In genomic region chr6:41201784-41202181, GRCh38 we compare ENCODE assay signal across 15 cellular contexts. TPM values are rescaled to one million over a fixed set of nuclear protein-coding genes. Genes with fewer than 3 reads are reported as not detected.
A peak's percentile ranks its signal among the peaks of the same experiment; 100 is the strongest.
DNase-seq lines count a peak whose midpoint lies in the region; ATAC-seq and TF ChIP-seq lines count a peak whose summit lies in the region.
"Had no signal": no experiment of that assay in that cellular context is flagged by ENCODE, and none has a peak within 500 bp of the region (broad histone marks: within the 10 kb centered on the region; RNA-seq: fewer than 3 reads in every experiment).

No MANE protein-coding gene starts in this region.

- H3K4me3 ChIP-seq in DOHH2 (ENCODE audit: low read length) (peak overlapping the region; percentile 54), Loucy (ENCODE audit: low read length, poor library complexity, severe bottlenecking) (no peak overlapping the region), neuronal stem cell (ENCODE audit: low read length in 2 of 2) (no peak overlapping the region), tibial nerve (no peak overlapping the region)

- peak overlapping the region; percentile 11 for H3K18ac ChIP-seq in neuronal stem cell (ENCODE audit: low read length)

- TF ChIP-seq POLR2A in tibial nerve (IDR thresholded peaks at IDR 0.05), result no peak

- H2BK15ac ChIP-seq in neuronal stem cell (ENCODE audit: low read length), result no peak overlapping the region

- peaks cover 45% of the 10 kb centered on the region for H3K4me1 Mint-ChIP-seq in activated naive CD8-positive, alpha-beta T cell treated with anti-CD3 and anti-CD28 coated beads, Interleukin-2, amount 10 ng/mL, durations not matched to agents 7 days and 5 days
- H3K4me1 Mint-ChIP-seq in glutamatergic neuron (ENCODE audit: low read depth, unreplicated experiment), result no peaks in the 10 kb centered on the region

- TF ChIP-seq CTCF in DOHH2 (IDR thresholded peaks at IDR 0.05; ENCODE audit: low read depth, low read length, poor library complexity, severe bottlenecking), result no peak
- TF ChIP-seq CTCF in Loucy (conservative IDR thresholded peaks at IDR 0.05; ENCODE audit: low read length), result no peak
- no peak for TF ChIP-seq CTCF in tibial nerve (IDR thresholded peaks at IDR 0.05)
- no peak for TF ChIP-seq CTCF in glutamatergic neuron (IDR thresholded peaks at IDR 0.05; ENCODE audit: partially characterized antibody, unreplicated experiment)

- no peaks in the 10 kb centered on the region for H3K27me3 Mint-ChIP-seq in activated naive CD8-positive, alpha-beta T cell treated with anti-CD3 and anti-CD28 coated beads, Interleukin-2, amount 10 ng/mL, durations not matched to agents 7 days and 5 days
- H3K27me3 Mint-ChIP-seq in glutamatergic neuron (ENCODE audit: unreplicated experiment), result no peaks in the 10 kb centered on the region

- peak; percentile 49 for DNase-seq in activated naive CD8-positive, alpha-beta T cell treated with anti-CD3 and anti-CD28 coated beads, Interleukin-2, amount 10 ng/mL, durations not matched to agents 7 days and 5 days
- DNase-seq in neuronal stem cell (ENCODE audit: low spot score), result no peak
- no peak for DNase-seq in tibial nerve (ENCODE audit: low spot score in 2 of 2)
- no peak for DNase-seq in glutamatergic neuron
- DNase-seq in posterior vena cava (ENCODE audit: low spot score), result no peak
- DNase-seq: central memory CD4-positive, alpha-beta T cell; DMS 273 treated with DMSO at 0.1 percent for 48 hours; NCI-H1105; NCI-H524 had no signal

- peak overlapping the region; percentile 100 for H3K27ac Mint-ChIP-seq in activated naive CD8-positive, alpha-beta T cell treated with anti-CD3 and anti-CD28 coated beads, Interleukin-2, amount 10 ng/mL, durations not matched to agents 7 days and 5 days
- H3K27ac Mint-ChIP-seq in glutamatergic neuron (ENCODE audit: unreplicated experiment), result no peak overlapping the region

- H3K9me3 ChIP-seq in DOHH2 (ENCODE audit: control insufficient read depth, insufficient read depth, low read length) (no peaks in the 10 kb centered on the region), Loucy (ENCODE audit: insufficient read depth, low read depth, low read length) (no peaks in the 10 kb centered on the region), neuronal stem cell (replicated peaks in 1 of 2; ENCODE audit: control insufficient read depth in 2 of 2, insufficient read depth in 1 of 2, low read depth in 1 of 2, low read length in 2 of 2) (no peaks in the 10 kb centered on the region), tibial nerve (no peaks in the 10 kb centered on the region)

- H3K36me3 ChIP-seq in DOHH2 (ENCODE audit: control insufficient read depth, low read length) (no peaks in the 10 kb centered on the region), Loucy (ENCODE audit: insufficient read depth, low read length) (no peaks in the 10 kb centered on the region), neuronal stem cell (replicated peaks in 1 of 2; ENCODE audit: control insufficient read depth in 2 of 2, insufficient read depth in 2 of 2, low read length in 2 of 2) (no peaks in the 10 kb centered on the region), tibial nerve (no peaks in the 10 kb centered on the region)

- H3K27me3 ChIP-seq in DOHH2 (ENCODE audit: control insufficient read depth, low read length) (no peaks in the 10 kb centered on the region), Loucy (ENCODE audit: insufficient read depth, low read length, poor library complexity, severe bottlenecking) (no peaks in the 10 kb centered on the region), neuronal stem cell (ENCODE audit: control insufficient read depth in 3 of 3, insufficient read depth in 3 of 3, low read depth in 1 of 3, low read length in 3 of 3) (no peaks in the 10 kb centered on the region), tibial nerve (no peaks in the 10 kb centered on the region)

- POLR2A ChIA-PET in activated naive CD8-positive, alpha-beta T cell treated with anti-CD3 and anti-CD28 coated beads, Interleukin-2, amount 10 ng/mL, durations not matched to agents 7 days and 5 days (lab: Charles Lee), result interaction anchor here (0.8 to 1.2 kb wide), 2 partner anchors 15 to 129 kb away, joined by 3 to 4 read pairs; partner anchors contain the start of genes NFYA and OARD1

- H4K8ac ChIP-seq in neuronal stem cell (ENCODE audit: low read depth, low read length), result no peak overlapping the region

- no peaks in the 10 kb centered on the region for H3K9me2 ChIP-seq in DOHH2 (replicated peaks; ENCODE audit: control insufficient read depth, low read length)
- no peaks in the 10 kb centered on the region for H3K9me2 ChIP-seq in Loucy (replicated peaks; ENCODE audit: low read depth, low read length)

- H3K4ac ChIP-seq in neuronal stem cell (ENCODE audit: low read length), result no peak overlapping the region

- H4K20me1 ChIP-seq in DOHH2 (ENCODE audit: control insufficient read depth, insufficient read depth, low read depth, low read length), result no peaks in the 10 kb centered on the region
- no peaks in the 10 kb centered on the region for H4K20me1 ChIP-seq in Loucy (ENCODE audit: insufficient read depth, low read length, poor library complexity, severe bottlenecking)

- H3K9me3 Mint-ChIP-seq in activated naive CD8-positive, alpha-beta T cell treated with anti-CD3 and anti-CD28 coated beads, Interleukin-2, amount 10 ng/mL, durations not matched to agents 7 days and 5 days, result peaks cover 8% of the 10 kb centered on the region
- peaks cover 3% of the 10 kb centered on the region for H3K9me3 Mint-ChIP-seq in glutamatergic neuron (ENCODE audit: unreplicated experiment)

- no peak overlapping the region for H3K14ac ChIP-seq in neuronal stem cell (ENCODE audit: low read length)

- H3K79me2 ChIP-seq in DOHH2 (ENCODE audit: control insufficient read depth, low read length) (no peaks in the 10 kb centered on the region), Loucy (ENCODE audit: insufficient read depth, low read length) (no peaks in the 10 kb centered on the region)

- no peak for TF ChIP-seq EP300 in tibial nerve (IDR thresholded peaks at IDR 0.05)

- intact Hi-C loops in posterior vena cava (cut with DNase I), result no loop called here

- no peaks in the 10 kb centered on the region for H3K79me1 ChIP-seq in neuronal stem cell (ENCODE audit: low read depth, low read length)

- peak overlapping the region; percentile 79 for H4K91ac ChIP-seq in neuronal stem cell (ENCODE audit: low read depth, low read length, poor library complexity)

- peaks cover 19% of the 10 kb centered on the region for H3K36me3 Mint-ChIP-seq in activated naive CD8-positive, alpha-beta T cell treated with anti-CD3 and anti-CD28 coated beads, Interleukin-2, amount 10 ng/mL, durations not matched to agents 7 days and 5 days
- H3K36me3 Mint-ChIP-seq in glutamatergic neuron (ENCODE audit: unreplicated experiment), result peaks cover 2% of the 10 kb centered on the region

- peak overlapping the region; percentile 58 for H3K23ac ChIP-seq in neuronal stem cell (ENCODE audit: low read depth, low read length, poor library complexity)

- H3K27ac ChIP-seq in DOHH2 (ENCODE audit: low read depth, low read length) (peak overlapping the region; percentile 92), neuronal stem cell (replicated peaks; ENCODE audit: low read length) (no peak overlapping the region), tibial nerve (no peak overlapping the region)

- no peak for ATAC-seq in activated naive CD8-positive, alpha-beta T cell treated with anti-CD3 and anti-CD28 coated beads, Interleukin-2, amount 10 ng/mL, durations not matched to agents 7 days and 5 days (ENCODE audit: low read depth)

- H3K4me2 ChIP-seq in DOHH2 (ENCODE audit: low read length), result peak overlapping the region; percentile 84
- peak overlapping the region; percentile 73 for H3K4me2 ChIP-seq in Loucy (ENCODE audit: low read depth, low read length, poor library complexity, severe bottlenecking)
- no peak overlapping the region for H3K4me2 ChIP-seq in neuronal stem cell (ENCODE audit: insufficient read depth, low read length, poor library complexity, severe bottlenecking)

- no peak overlapping the region for H2BK12ac ChIP-seq in neuronal stem cell (ENCODE audit: low read length)

- H3K4me1 ChIP-seq in DOHH2 (ENCODE audit: control insufficient read depth, low read length) (peaks cover 43% of the 10 kb centered on the region), Loucy (ENCODE audit: insufficient read depth, low read length, poor library complexity, severe bottlenecking) (peaks cover 42% of the 10 kb centered on the region), neuronal stem cell (ENCODE audit: control insufficient read depth in 2 of 2, insufficient read depth in 1 of 2, low read depth in 1 of 2, low read length in 2 of 2) (peaks cover 0 to 8% of the 10 kb centered on the region in 2 donors), tibial nerve (peaks cover 0 to 9% (median 0%) of the 10 kb centered on the region in 4 donors)

- no CpG with 5 or more reads among the region's 9 CpGs for WGBS in neuronal stem cell (ENCODE audit: extremely low coverage in 2 of 2, insufficient read length in 2 of 2, insufficient replicate concordance in 1 of 2), 2 donors
- WGBS in tibial nerve, 2 donors, result 56 to 63% methylated on average over 9 of the region's 9 CpGs

- no peak overlapping the region for H2BK120ac ChIP-seq in neuronal stem cell (ENCODE audit: low read depth, low read length)

- H2AFZ ChIP-seq in Loucy (ENCODE audit: low read length) (peak overlapping the region; percentile 20; the same call in 1 of the 2 replicates), neuronal stem cell (ENCODE audit: low read length) (no peak overlapping the region)

- H2AK5ac ChIP-seq in neuronal stem cell (ENCODE audit: low read depth, low read length), result no peak overlapping the region

- H3K9ac ChIP-seq in Loucy (ENCODE audit: low read depth, low read length, poor library complexity, severe bottlenecking) (peak overlapping the region; percentile 55), neuronal stem cell (ENCODE audit: low read depth, low read length, poor library complexity) (no peak overlapping the region)

- H3K4me3 Mint-ChIP-seq in activated naive CD8-positive, alpha-beta T cell treated with anti-CD3 and anti-CD28 coated beads, Interleukin-2, amount 10 ng/mL, durations not matched to agents 7 days and 5 days, result peak overlapping the region; percentile 90
- H3K4me3 Mint-ChIP-seq in glutamatergic neuron (ENCODE audit: unreplicated experiment), result no peak overlapping the region

- no peak overlapping the region for H2BK5ac ChIP-seq in neuronal stem cell (ENCODE audit: low read length)

- H3F3A ChIP-seq in DOHH2 (ENCODE audit: control insufficient read depth, insufficient read depth) (peaks cover 25% of the 10 kb centered on the region), Loucy (ENCODE audit: low read depth) (peaks cover 20% of the 10 kb centered on the region)

RNA-seq across cellular contexts. Expression of gene TREML2, which starts 0.8 kb away (rescaled TPM):
- total RNA-seq in activated naive CD8-positive, alpha-beta T cell treated with anti-CD3 and anti-CD28 coated beads, Interleukin-2, amount 10 ng/mL, durations not matched to agents 7 days and 5 days, result 10 to 100 TPM; 13.5 to 14.9 TPM
- 0.01 TPM for polyA plus RNA-seq in neuronal stem cell (2013, experiment 1 of 2)
- polyA plus RNA-seq in neuronal stem cell (2013, experiment 2 of 2), result not detected
- total RNA-seq in tibial nerve, result not detected
- not detected for total RNA-seq in glutamatergic neuron (ENCODE audit: unreplicated experiment)
- under 1 TPM; 0.19 to 0.28 TPM for total RNA-seq in posterior vena cava
- total RNA-seq: mucosa of gallbladder had no signal

RNA-seq across cellular contexts. Expression of gene TREML4, which starts 26.4 kb away (rescaled TPM):
- total RNA-seq in activated naive CD8-positive, alpha-beta T cell treated with anti-CD3 and anti-CD28 coated beads, Interleukin-2, amount 10 ng/mL, durations not matched to agents 7 days and 5 days, result not detected
- polyA plus RNA-seq in neuronal stem cell (2013, experiment 1 of 2), result not detected
- not detected for polyA plus RNA-seq in neuronal stem cell (2013, experiment 2 of 2)
- not detected for total RNA-seq in tibial nerve
- total RNA-seq in glutamatergic neuron (ENCODE audit: unreplicated experiment), result not detected
- under 1 TPM in 1 of 2 donors, not detected in 1; 0.14 TPM for total RNA-seq in posterior vena cava
- total RNA-seq: esophagus mucosa, HT-29, mucosa of gallbladder, right cardiac atrium had no signal
- polyA plus RNA-seq: right cardiac atrium had no signal

RNA-seq across cellular contexts. Expression of gene TREM2, which starts 38.9 kb away (rescaled TPM):
- 1 to 10 TPM; 1.9 to 2.8 TPM for total RNA-seq in activated naive CD8-positive, alpha-beta T cell treated with anti-CD3 and anti-CD28 coated beads, Interleukin-2, amount 10 ng/mL, durations not matched to agents 7 days and 5 days
- polyA plus RNA-seq in neuronal stem cell (2013, experiment 1 of 2), result 0.07 TPM
- 0.04 TPM for polyA plus RNA-seq in neuronal stem cell (2013, experiment 2 of 2)
- total RNA-seq in tibial nerve, result 10 to 100 TPM; 10.0 to 46.1 (median 14.3) TPM
- total RNA-seq in glutamatergic neuron (ENCODE audit: unreplicated experiment), result not detected
- 1 to 10 TPM; 3.8 to 8.6 TPM for total RNA-seq in posterior vena cava
- total RNA-seq: HT-29 had no signal

RNA-seq across cellular contexts. Expression of gene TREML1, which starts 47.6 kb away (rescaled TPM):
- total RNA-seq in activated naive CD8-positive, alpha-beta T cell treated with anti-CD3 and anti-CD28 coated beads, Interleukin-2, amount 10 ng/mL, durations not matched to agents 7 days and 5 days, result not detected
- polyA plus RNA-seq in neuronal stem cell (2013, experiment 1 of 2), result not detected
- not detected for polyA plus RNA-seq in neuronal stem cell (2013, experiment 2 of 2)
- 1 to 10 TPM in 2 of 4 donors, under 1 TPM in 1, not detected in 1; 0.63 to 4.5 (median 2.2) TPM for total RNA-seq in tibial nerve
- total RNA-seq in glutamatergic neuron (ENCODE audit: unreplicated experiment), result not detected
- under 1 TPM; 0.56 to 0.57 TPM for total RNA-seq in posterior vena cava
- total RNA-seq: HT-29 had no signal

Comparison
In these comparisons a context has a peak if more than half of its experiments do, and no peak if none do; other contexts are left out.
1. RNA of gene TREML2, which starts 0.8 kb away (total RNA-seq): 13.5 to 14.9 TPM in activated naive CD8-positive, alpha-beta T cell treated with anti-CD3 and anti-CD28 coated beads, Interleukin-2, amount 10 ng/mL, durations not matched to agents 7 days and 5 days; 0.19 to 0.28 TPM in posterior vena cava, not detected in tibial nerve and not detected in glutamatergic neuron (single experiment); every median in the first group is over 10 times any median in the second.